Comparison of ENCODE assay signal across 8 cellular contexts in the genomic region with DNA sequence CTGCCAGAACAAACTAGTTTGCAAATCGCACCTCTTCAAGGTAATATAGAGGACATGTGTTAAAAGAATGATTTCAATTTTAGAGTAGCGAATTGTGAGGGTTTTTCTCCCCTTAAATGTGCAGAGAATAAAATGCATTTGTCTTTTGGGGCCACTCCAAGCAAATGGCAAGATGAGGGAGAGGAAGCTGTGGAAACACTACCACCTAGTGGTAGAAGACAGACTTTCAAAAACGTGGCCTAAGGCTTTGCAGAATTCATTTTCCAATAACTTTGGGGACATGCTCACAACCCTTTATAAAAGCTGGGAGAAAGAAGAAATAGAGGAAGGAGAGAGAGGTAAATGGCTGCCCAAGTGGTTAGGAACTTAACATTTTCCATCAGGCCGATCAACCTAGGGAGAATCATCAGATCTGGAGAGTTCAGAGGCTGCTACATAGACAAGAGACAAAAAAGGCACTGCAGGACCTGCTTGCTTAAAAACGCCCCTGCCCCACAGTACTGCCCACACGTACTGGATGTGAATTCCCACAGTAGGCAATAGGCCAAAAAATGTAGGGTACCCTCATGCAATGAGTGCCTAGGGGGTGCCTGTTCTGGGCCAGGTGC. TPM values are rescaled to one million over a fixed set of nuclear protein-coding genes. Genes with fewer than 3 reads are reported as not detected.
DNase-seq lines count a peak whose midpoint lies in the region; ATAC-seq, FAIRE-seq and TF ChIP-seq lines count a peak whose summit lies in the region.

No MANE protein-coding gene starts in this region.

- TF ChIP-seq CTCF in Caco-2 (IDR thresholded peaks at IDR 0.05; ENCODE audit: insufficient read depth in 1 of 2, low read depth in 1 of 2, low read length in 1 of 2, severe bottlenecking in 1 of 2, unreplicated experiment in 1 of 2) (peak; percentile 65 to 80), WTC11 (IDR thresholded peaks at IDR 0.05) (peak; percentile 55; the same call in 1 of the 2 replicates), pancreas (IDR thresholded peaks at IDR 0.05) (peak; percentile 46 to 82 (median 73))

- POLR2A ChIA-PET in Caco-2 (lab: Charles Lee) (interaction anchor here (0.6 kb wide), 1 partner anchor 558 kb away, joined by 4 read pairs; no protein-coding TSS in a partner anchor), WTC11 (lab: Charles Lee) (no interaction called here)

- H3K9me3 ChIP-seq in Caco-2 = no peaks in the 10 kb centered on the region
- no peaks in the 10 kb centered on the region for H3K9me3 ChIP-seq in pancreas

- no peaks in the 10 kb centered on the region for H3K4me1 Mint-ChIP-seq in Caco-2 (ENCODE audit: low read depth, unreplicated experiment)
- no peaks in the 10 kb centered on the region for H3K4me1 Mint-ChIP-seq in WTC11

- peak; percentile 41 for FAIRE-seq in pancreas (lab: Jason Lieb, UNC)

- peaks cover 7% of the 10 kb centered on the region for H3K27me3 Mint-ChIP-seq in Caco-2 (ENCODE audit: insufficient read depth, unreplicated experiment)
- peaks cover 3% of the 10 kb centered on the region; the same call in 1 of the 2 replicates for H3K27me3 Mint-ChIP-seq in WTC11 (ENCODE audit: low read depth)

- H3K4me1 ChIP-seq in Caco-2 = no peaks in the 10 kb centered on the region
- no peaks in the 10 kb centered on the region for H3K4me1 ChIP-seq in pancreas

- ATAC-seq in WTC11 = peak; percentile 68
- ATAC-seq in pancreas = peak; percentile 71 to 96 (median 87)
- ATAC-seq in HG03439 (IDR thresholded peaks at IDR 0.05; ENCODE audit: unreplicated experiment) = no peak
- ATAC-seq in HG03460 (IDR thresholded peaks at IDR 0.05; ENCODE audit: unreplicated experiment) = no peak

- H3K27ac ChIP-seq in pancreas = no peak overlapping the region

- intact Hi-C loops in Caco-2 (cut with micrococcal nuclease; ENCODE audit: unreplicated experiment) (loop anchor here (1.0 kb wide), 2 partner anchors 120 to 268 kb away; no protein-coding TSS in a partner anchor), pancreas (cut with DNase I) (no loop called here)

- no peaks in the 10 kb centered on the region for H3K36me3 ChIP-seq in Caco-2 (ENCODE audit: control insufficient read depth, insufficient read depth, low read length)
- no peaks in the 10 kb centered on the region for H3K36me3 ChIP-seq in pancreas

- CTCF ChIA-PET in Caco-2 (lab: Charles Lee) = interaction anchor here (1.9 to 2.0 kb wide), 2 partner anchors 28 to 263 kb away, joined by 8 to 9 read pairs; no protein-coding TSS in a partner anchor
- CTCF ChIA-PET in WTC11 (lab: Charles Lee) = interaction anchor here (0.6 to 3.3 kb wide), 12 partner anchors 10 to 523 kb away, joined by 3 to 27 read pairs (median 4); no protein-coding TSS in a partner anchor

- BruUV-seq in Caco-2 (replicated peaks; lab: Mats Ljungman, UMichigan) = no TSS peak

- H3K9me3 Mint-ChIP-seq in Caco-2 (ENCODE audit: unreplicated experiment) (no peaks in the 10 kb centered on the region), WTC11 (no peaks in the 10 kb centered on the region)

- H3K4me3 ChIP-seq in Caco-2 (ENCODE audit: low read depth, low read length) (no peak overlapping the region), pancreas (no peak overlapping the region)

- DNase-seq in Caco-2 (peak in 1 of 2 experiments; percentile 51), GM19240 (ENCODE audit: insufficient read length, low spot score) (peak; percentile 62), NCI-H2107 treated with DMSO at 0.1 percent for 48 hours (lab: John Stamatoyannopoulos, UW; ENCODE audit: unreplicated experiment) (peak; percentile 81), WTC11 (ENCODE audit: low spot score) (no peak), germinal center (ENCODE audit: low spot score) (peak; percentile 58), pancreas (peak in 2 of 6 donors; percentile 24 to 38)

- H3K27ac Mint-ChIP-seq in Caco-2 (ENCODE audit: unreplicated experiment) = no peak overlapping the region
- H3K27ac Mint-ChIP-seq in WTC11 = no peak overlapping the region

- no peak overlapping the region for H3K4me3 Mint-ChIP-seq in Caco-2 (ENCODE audit: unreplicated experiment)
- no peak overlapping the region for H3K4me3 Mint-ChIP-seq in WTC11

- WGBS in pancreas, 2 donors = 5% methylated on average over 6 of the region's 6 CpGs

- no peaks in the 10 kb centered on the region for H3K27me3 ChIP-seq in Caco-2 (replicated peaks; ENCODE audit: control insufficient read depth, insufficient read depth, low read length)
- no peaks in the 10 kb centered on the region for H3K27me3 ChIP-seq in pancreas

- H3K36me3 Mint-ChIP-seq in Caco-2 (ENCODE audit: insufficient read depth, unreplicated experiment) (no peaks in the 10 kb centered on the region), WTC11 (no peaks in the 10 kb centered on the region)

TF ChIP-seq in WTC11, 78 proteins besides CTCF, POLR2A, EP300 and RAD21 (continues in another document):
- TF ChIP-seq ATF2 (CRISPR knock-in tag; IDR thresholded peaks at IDR 0.05; ENCODE audit: borderline replicate concordance, low read depth) (no peak), JUN (CRISPR knock-in tag; IDR thresholded peaks at IDR 0.05) (no peak), ZNF396 (CRISPR knock-in tag; IDR thresholded peaks at IDR 0.05; ENCODE audit: borderline replicate concordance) (no peak), NR3C1 (CRISPR knock-in tag; conservative IDR thresholded peaks at IDR 0.05; ENCODE audit: low read depth) (no peak), GTF2I (CRISPR knock-in tag; conservative IDR thresholded peaks at IDR 0.05) (no peak), ELF4 (CRISPR knock-in tag; IDR thresholded peaks at IDR 0.05; ENCODE audit: low read depth) (no peak), NR1H2 (CRISPR knock-in tag; IDR thresholded peaks at IDR 0.05) (no peak), TP53 (CRISPR knock-in tag; IDR thresholded peaks at IDR 0.05) (no peak)
- TF ChIP-seq, protein P1, sequence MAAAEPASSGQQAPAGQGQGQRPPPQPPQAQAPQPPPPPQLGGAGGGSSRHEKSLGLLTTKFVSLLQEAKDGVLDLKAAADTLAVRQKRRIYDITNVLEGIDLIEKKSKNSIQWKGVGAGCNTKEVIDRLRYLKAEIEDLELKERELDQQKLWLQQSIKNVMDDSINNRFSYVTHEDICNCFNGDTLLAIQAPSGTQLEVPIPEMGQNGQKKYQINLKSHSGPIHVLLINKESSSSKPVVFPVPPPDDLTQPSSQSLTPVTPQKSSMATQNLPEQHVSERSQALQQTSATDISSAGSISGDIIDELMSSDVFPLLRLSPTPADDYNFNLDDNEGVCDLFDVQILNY (CRISPR knock-in tag; IDR thresholded peaks at IDR 0.05) = no peak
- TF ChIP-seq, protein P2, sequence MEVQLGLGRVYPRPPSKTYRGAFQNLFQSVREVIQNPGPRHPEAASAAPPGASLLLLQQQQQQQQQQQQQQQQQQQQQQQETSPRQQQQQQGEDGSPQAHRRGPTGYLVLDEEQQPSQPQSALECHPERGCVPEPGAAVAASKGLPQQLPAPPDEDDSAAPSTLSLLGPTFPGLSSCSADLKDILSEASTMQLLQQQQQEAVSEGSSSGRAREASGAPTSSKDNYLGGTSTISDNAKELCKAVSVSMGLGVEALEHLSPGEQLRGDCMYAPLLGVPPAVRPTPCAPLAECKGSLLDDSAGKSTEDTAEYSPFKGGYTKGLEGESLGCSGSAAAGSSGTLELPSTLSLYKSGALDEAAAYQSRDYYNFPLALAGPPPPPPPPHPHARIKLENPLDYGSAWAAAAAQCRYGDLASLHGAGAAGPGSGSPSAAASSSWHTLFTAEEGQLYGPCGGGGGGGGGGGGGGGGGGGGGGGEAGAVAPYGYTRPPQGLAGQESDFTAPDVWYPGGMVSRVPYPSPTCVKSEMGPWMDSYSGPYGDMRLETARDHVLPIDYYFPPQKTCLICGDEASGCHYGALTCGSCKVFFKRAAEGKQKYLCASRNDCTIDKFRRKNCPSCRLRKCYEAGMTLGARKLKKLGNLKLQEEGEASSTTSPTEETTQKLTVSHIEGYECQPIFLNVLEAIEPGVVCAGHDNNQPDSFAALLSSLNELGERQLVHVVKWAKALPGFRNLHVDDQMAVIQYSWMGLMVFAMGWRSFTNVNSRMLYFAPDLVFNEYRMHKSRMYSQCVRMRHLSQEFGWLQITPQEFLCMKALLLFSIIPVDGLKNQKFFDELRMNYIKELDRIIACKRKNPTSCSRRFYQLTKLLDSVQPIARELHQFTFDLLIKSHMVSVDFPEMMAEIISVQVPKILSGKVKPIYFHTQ (CRISPR knock-in tag; IDR thresholded peaks at IDR 0.05) = no peak
- TF ChIP-seq, protein P3, sequence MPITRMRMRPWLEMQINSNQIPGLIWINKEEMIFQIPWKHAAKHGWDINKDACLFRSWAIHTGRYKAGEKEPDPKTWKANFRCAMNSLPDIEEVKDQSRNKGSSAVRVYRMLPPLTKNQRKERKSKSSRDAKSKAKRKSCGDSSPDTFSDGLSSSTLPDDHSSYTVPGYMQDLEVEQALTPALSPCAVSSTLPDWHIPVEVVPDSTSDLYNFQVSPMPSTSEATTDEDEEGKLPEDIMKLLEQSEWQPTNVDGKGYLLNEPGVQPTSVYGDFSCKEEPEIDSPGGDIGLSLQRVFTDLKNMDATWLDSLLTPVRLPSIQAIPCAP (CRISPR knock-in tag; IDR thresholded peaks at IDR 0.05) = no peak
- TF ChIP-seq, protein P4, sequence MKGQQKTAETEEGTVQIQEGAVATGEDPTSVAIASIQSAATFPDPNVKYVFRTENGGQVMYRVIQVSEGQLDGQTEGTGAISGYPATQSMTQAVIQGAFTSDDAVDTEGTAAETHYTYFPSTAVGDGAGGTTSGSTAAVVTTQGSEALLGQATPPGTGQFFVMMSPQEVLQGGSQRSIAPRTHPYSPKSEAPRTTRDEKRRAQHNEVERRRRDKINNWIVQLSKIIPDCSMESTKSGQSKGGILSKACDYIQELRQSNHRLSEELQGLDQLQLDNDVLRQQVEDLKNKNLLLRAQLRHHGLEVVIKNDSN (CRISPR knock-in tag; IDR thresholded peaks at IDR 0.05) = no peak

RNA-seq across cellular contexts. Expression of gene RCAN1, which starts 15.7 kb away (rescaled TPM):
- 27.0 and 29.4 TPM in 2 replicates for total RNA-seq in Caco-2 (2022)
- total RNA-seq in WTC11 (2021) = 5.4 to 5.9 TPM (median 5.6 TPM) in 3 replicates
- total RNA-seq in pancreas = 10 to 100 TPM in 5 of 6 donors, 1 to 10 TPM in 1; 9.5 to 19.7 (median 14.9) TPM
- 10 to 100 TPM in 1 of 2 donors, 1 to 10 TPM in 1; 9.5 to 15.3 TPM for polyA plus RNA-seq in pancreas

RNA-seq across cellular contexts. Expression of gene CLIC6, which starts 38.2 kb away (rescaled TPM):
- total RNA-seq in Caco-2 (2022) = not detected in 2 replicates
- total RNA-seq in WTC11 (2021) = 1.8 to 3.8 TPM (median 3.7 TPM) in 3 replicates
- total RNA-seq in pancreas = 10 to 100 TPM in 1 of 6 donors, 1 to 10 TPM in 5; 1.0 to 13.2 (median 2.0) TPM
- polyA plus RNA-seq in pancreas = 1 to 10 TPM; 5.2 to 5.5 TPM

Comparison
In these comparisons a context has a peak if more than half of its experiments do, and no peak if none do; other contexts are left out.
1. ATAC-seq: peak in WTC11 (single experiment) and pancreas (4 of 4); none in HG03439 (single experiment) and HG03460 (single experiment).
2. Peak in every context shown above with its lines, with median percentiles within 50 percentile points of each other: CTCF ChIP-seq.